ENCODE assay signal across 10 cellular contexts in the genomic region with DNA sequence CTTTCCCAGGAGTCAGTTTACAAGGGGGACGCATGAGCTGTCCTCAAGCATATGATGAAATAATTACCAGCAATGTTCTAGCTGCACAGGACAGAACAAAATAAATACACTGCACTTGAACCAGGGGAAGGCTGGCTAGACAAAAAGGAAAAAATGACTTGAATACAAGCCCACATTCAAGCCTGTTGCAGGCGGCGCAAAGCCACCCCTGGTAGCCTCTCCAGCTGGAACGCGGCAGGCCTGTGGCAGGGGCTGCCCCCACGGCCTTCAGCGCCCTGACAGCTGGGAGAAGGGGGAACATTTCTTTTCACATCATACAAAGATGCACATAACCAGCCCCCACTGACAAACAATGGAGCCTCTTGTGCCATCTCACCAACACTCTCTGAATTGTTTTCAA. TPM values are rescaled to one million over a fixed set of nuclear protein-coding genes. Genes with fewer than 3 reads are reported as not detected.
DNase-seq lines count a peak whose midpoint lies in the region; ATAC-seq and TF ChIP-seq lines count a peak whose summit lies in the region.
"Had no signal": no experiment of that assay in that cellular context is flagged by ENCODE, and none has a peak within 500 bp of the region (broad histone marks: within the 10 kb centered on the region; RNA-seq: fewer than 3 reads in every experiment).

No MANE protein-coding gene starts in this region.

- H3K9me3 ChIP-seq in SK-N-SH, result no peaks in the 10 kb centered on the region

- no peak overlapping the region for H3K27ac ChIP-seq in SK-N-SH (ENCODE audit: low read depth in 2 of 2, low read length in 1 of 2)
- H3K27ac ChIP-seq: VCaP had no signal

- H3K27me3 ChIP-seq in SK-N-SH (ENCODE audit: insufficient read depth), result no peaks in the 10 kb centered on the region

- no peak for TF ChIP-seq EP300 in SK-N-SH (IDR thresholded peaks at IDR 0.05; ENCODE audit: borderline replicate concordance in 1 of 2, low read depth in 1 of 2, low read length in 1 of 2)

- H3K4me3 Mint-ChIP-seq in brain, result peak overlapping the region in 1 of 5 experiments; percentile 69

- H3K27me3 Mint-ChIP-seq in brain, result no peaks in the 10 kb centered on the region

- H3K9me2 ChIP-seq in SK-N-SH, result no peaks in the 10 kb centered on the region

- H3K79me2 ChIP-seq in SK-N-SH (ENCODE audit: insufficient read depth), result no peaks in the 10 kb centered on the region

- H3K4me1 ChIP-seq in SK-N-SH (ENCODE audit: control insufficient read depth in 1 of 2, insufficient read depth in 2 of 2, low read depth in 1 of 2, low read length in 1 of 2), result no peaks in the 10 kb centered on the region

- no peaks in the 10 kb centered on the region for H3K9me3 Mint-ChIP-seq in brain

- H3K9ac ChIP-seq in SK-N-SH, result no peak overlapping the region

- no peak overlapping the region for H2AFZ ChIP-seq in SK-N-SH (ENCODE audit: low read depth)

- no peak for TF ChIP-seq RAD21 in SK-N-SH (IDR thresholded peaks at IDR 0.05; ENCODE audit: low read length)

- no peak overlapping the region for H3K4me3 ChIP-seq in SK-N-SH (ENCODE audit: low read depth in 2 of 2, low read length in 1 of 2)

- peak; percentile 43 for ATAC-seq in left ventricle myocardium superior
- no peak for ATAC-seq in Right ventricle myocardium superior (ENCODE audit: poor library complexity)
- ATAC-seq in GM18858 (IDR thresholded peaks at IDR 0.05; ENCODE audit: unreplicated experiment), result no peak

- no peak for TF ChIP-seq CTCF in brain (conservative IDR thresholded peaks at IDR 0.05)
- no peak for TF ChIP-seq CTCF in SK-N-SH (IDR thresholded peaks at IDR 0.05)

- intact Hi-C loops in left ventricle myocardium superior (cut with micrococcal nuclease), result no loop called here
- intact Hi-C loops in Right ventricle myocardium superior (cut with DNase I), result no loop called here

- DNase-seq in left ventricle myocardium superior, result no peak
- DNase-seq in Right ventricle myocardium superior, result no peak
- DNase-seq in medulla oblongata (ENCODE audit: extremely low spot score), result peak; percentile 96
- DNase-seq in EL, result no peak
- no peak for DNase-seq in SK-N-SH
- DNase-seq in NCI-H2196 treated with DMSO at 0.1 percent for 48 hours (lab: John Stamatoyannopoulos, UW; ENCODE audit: unreplicated experiment), result no peak
- DNase-seq: NCI-H1930 had no signal

- POLR2A ChIA-PET in SK-N-SH (lab: Yijun Ruan, JAX), result interaction anchor here (1.1 kb wide), 1 partner anchor 11 kb away, joined by 3 read pairs; no protein-coding TSS in a partner anchor

- peaks cover 12 to 43% of the 10 kb centered on the region in 2 experiments for H3K36me3 ChIP-seq in SK-N-SH (replicated peaks in 1 of 2; ENCODE audit: control insufficient read depth in 1 of 2, insufficient read depth in 2 of 2, low read length in 1 of 2)

- peaks cover 17% of the 10 kb centered on the region for H3K4me1 Mint-ChIP-seq in brain

- CTCF ChIA-PET in SK-N-SH (lab: Yijun Ruan, JAX), result interaction anchor here (0.8 to 2.7 kb wide), 3 partner anchors 9 to 16 kb away, joined by 3 to 10 read pairs (median 3); no protein-coding TSS in a partner anchor

- H3K36me3 Mint-ChIP-seq in brain, result peaks cover 65% of the 10 kb centered on the region

- 92% methylated on average over 7 of the region's 7 CpGs for WGBS in SK-N-SH (ENCODE audit: low lambda C conversion rate)

- peak overlapping the region; percentile 73 to 94 (median 93) for H3K27ac Mint-ChIP-seq in brain

- H3F3A ChIP-seq in SK-N-SH (replicated peaks; ENCODE audit: insufficient read depth), result no peaks in the 10 kb centered on the region

- H4K20me1 ChIP-seq in SK-N-SH (ENCODE audit: insufficient read depth), result no peaks in the 10 kb centered on the region

- no peak overlapping the region for H3K4me2 ChIP-seq in SK-N-SH

TF ChIP-seq in SK-N-SH, 30 proteins besides CTCF, POLR2A, EP300 and RAD21 (continues in another document):
- no peak for TF ChIP-seq EZH2phosphoT487 (IDR thresholded peaks at IDR 0.05; ENCODE audit: borderline replicate concordance, low read depth)
- TF ChIP-seq, protein P1, sequence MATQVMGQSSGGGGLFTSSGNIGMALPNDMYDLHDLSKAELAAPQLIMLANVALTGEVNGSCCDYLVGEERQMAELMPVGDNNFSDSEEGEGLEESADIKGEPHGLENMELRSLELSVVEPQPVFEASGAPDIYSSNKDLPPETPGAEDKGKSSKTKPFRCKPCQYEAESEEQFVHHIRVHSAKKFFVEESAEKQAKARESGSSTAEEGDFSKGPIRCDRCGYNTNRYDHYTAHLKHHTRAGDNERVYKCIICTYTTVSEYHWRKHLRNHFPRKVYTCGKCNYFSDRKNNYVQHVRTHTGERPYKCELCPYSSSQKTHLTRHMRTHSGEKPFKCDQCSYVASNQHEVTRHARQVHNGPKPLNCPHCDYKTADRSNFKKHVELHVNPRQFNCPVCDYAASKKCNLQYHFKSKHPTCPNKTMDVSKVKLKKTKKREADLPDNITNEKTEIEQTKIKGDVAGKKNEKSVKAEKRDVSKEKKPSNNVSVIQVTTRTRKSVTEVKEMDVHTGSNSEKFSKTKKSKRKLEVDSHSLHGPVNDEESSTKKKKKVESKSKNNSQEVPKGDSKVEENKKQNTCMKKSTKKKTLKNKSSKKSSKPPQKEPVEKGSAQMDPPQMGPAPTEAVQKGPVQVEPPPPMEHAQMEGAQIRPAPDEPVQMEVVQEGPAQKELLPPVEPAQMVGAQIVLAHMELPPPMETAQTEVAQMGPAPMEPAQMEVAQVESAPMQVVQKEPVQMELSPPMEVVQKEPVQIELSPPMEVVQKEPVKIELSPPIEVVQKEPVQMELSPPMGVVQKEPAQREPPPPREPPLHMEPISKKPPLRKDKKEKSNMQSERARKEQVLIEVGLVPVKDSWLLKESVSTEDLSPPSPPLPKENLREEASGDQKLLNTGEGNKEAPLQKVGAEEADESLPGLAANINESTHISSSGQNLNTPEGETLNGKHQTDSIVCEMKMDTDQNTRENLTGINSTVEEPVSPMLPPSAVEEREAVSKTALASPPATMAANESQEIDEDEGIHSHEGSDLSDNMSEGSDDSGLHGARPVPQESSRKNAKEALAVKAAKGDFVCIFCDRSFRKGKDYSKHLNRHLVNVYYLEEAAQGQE (IDR thresholded peaks at IDR 0.05; ENCODE audit: low read depth, low read length), result no peak
- TF ChIP-seq RXRA (IDR thresholded peaks at IDR 0.05; ENCODE audit: borderline replicate concordance, low read depth), result no peak
- no peak for TF ChIP-seq JUND (IDR thresholded peaks at IDR 0.05)
- TF ChIP-seq USF2 (IDR thresholded peaks at IDR 0.05; ENCODE audit: borderline replicate concordance, low read depth, low read length), result no peak
- TF ChIP-seq CHD2 (IDR thresholded peaks at IDR 0.05; ENCODE audit: low read length, partially characterized antibody), result no peak
- TF ChIP-seq, protein P2, sequence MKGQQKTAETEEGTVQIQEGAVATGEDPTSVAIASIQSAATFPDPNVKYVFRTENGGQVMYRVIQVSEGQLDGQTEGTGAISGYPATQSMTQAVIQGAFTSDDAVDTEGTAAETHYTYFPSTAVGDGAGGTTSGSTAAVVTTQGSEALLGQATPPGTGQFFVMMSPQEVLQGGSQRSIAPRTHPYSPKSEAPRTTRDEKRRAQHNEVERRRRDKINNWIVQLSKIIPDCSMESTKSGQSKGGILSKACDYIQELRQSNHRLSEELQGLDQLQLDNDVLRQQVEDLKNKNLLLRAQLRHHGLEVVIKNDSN (IDR thresholded peaks at IDR 0.05; ENCODE audit: borderline replicate concordance, low read depth), result no peak
- TF ChIP-seq FOXJ3 (CRISPR knock-in tag; IDR thresholded peaks at IDR 0.05), result no peak
- TF ChIP-seq MAX (IDR thresholded peaks at IDR 0.05; ENCODE audit: low read depth), result no peak
- no peak for TF ChIP-seq POLR2AphosphoS5 (IDR thresholded peaks at IDR 0.05; ENCODE audit: low read depth, low read length)
- TF ChIP-seq, protein P3, sequence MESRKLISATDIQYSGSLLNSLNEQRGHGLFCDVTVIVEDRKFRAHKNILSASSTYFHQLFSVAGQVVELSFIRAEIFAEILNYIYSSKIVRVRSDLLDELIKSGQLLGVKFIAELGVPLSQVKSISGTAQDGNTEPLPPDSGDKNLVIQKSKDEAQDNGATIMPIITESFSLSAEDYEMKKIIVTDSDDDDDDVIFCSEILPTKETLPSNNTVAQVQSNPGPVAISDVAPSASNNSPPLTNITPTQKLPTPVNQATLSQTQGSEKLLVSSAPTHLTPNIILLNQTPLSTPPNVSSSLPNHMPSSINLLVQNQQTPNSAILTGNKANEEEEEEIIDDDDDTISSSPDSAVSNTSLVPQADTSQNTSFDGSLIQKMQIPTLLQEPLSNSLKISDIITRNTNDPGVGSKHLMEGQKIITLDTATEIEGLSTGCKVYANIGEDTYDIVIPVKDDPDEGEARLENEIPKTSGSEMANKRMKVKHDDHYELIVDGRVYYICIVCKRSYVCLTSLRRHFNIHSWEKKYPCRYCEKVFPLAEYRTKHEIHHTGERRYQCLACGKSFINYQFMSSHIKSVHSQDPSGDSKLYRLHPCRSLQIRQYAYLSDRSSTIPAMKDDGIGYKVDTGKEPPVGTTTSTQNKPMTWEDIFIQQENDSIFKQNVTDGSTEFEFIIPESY (IDR thresholded peaks at IDR 0.05; ENCODE audit: borderline replicate concordance, low read depth), result no peak
- TF ChIP-seq, protein P4, sequence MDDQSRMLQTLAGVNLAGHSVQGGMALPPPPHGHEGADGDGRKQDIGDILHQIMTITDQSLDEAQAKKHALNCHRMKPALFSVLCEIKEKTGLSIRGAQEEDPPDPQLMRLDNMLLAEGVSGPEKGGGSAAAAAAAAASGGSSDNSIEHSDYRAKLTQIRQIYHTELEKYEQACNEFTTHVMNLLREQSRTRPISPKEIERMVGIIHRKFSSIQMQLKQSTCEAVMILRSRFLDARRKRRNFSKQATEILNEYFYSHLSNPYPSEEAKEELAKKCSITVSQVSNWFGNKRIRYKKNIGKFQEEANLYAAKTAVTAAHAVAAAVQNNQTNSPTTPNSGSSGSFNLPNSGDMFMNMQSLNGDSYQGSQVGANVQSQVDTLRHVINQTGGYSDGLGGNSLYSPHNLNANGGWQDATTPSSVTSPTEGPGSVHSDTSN (IDR thresholded peaks at IDR 0.05), result no peak

RNA-seq across cellular contexts. Expression of gene TRAFD1, which starts 57.1 kb away (rescaled TPM):
- 18.7 TPM for total RNA-seq in left ventricle myocardium superior
- 17.4 TPM for total RNA-seq in Right ventricle myocardium superior
- 48.9 TPM for polyA plus RNA-seq in brain (ENCODE audit: insufficient read depth, low read depth, low replicate concordance)
- 12.4 and 18.2 TPM in 2 replicates for polyA plus RNA-seq in SK-N-SH (2012; rRNA removed)
- polyA plus RNA-seq in SK-N-SH (2012; cell fraction: cytosol; rRNA removed), result 15.0 and 16.3 TPM in 2 replicates
- polyA plus RNA-seq in SK-N-SH (2012; cell fraction: nucleus; rRNA removed), result 12.6 and 16.7 TPM in 2 replicates
